ENCODE assay signal across 2 cellular contexts in the genomic region with DNA sequence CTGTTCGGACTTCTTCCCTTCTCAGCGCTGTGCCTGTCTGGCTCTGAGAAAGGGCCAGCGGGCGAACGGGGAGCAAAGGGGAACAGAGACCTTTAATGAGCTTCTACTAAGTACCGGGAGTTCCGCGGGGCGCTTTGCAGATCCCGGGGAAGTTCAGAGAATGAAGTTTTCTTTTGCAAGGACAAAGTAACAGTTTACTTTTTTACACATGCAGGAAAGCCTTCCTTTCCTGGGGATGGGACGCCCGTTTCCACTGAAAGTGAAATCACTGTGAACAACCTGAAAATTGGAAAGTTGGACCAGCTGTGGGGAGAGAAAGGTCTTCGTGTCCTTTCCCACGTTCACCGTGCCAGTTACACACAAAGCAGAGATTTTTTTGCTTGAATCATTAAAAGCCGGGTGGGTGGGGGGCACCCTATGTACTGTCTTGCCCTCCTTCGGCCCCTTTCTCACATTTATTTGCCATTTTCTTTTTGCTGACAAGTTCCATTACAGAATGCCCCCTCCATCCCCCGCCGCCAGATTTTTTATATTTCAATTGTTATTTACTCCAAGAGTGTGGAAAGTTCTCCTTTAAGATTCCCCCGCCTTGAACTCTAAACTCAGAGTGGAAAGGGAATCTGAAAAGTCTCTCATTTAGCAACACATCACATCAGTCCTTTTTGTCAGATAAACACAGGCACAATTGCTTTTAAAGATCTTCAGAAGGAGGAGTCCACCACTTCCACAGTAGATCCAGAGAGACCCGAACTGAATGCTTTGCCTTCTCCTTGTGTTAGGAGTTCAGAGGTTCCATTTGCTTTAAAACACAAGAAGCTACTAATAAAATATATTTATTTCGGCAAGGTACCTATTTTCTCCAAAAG.
TF ChIP-seq lines count a peak whose summit lies in the region.

No MANE protein-coding gene starts in this region.

TF ChIP-seq in IMR-90, 13 proteins besides CTCF, POLR2A, EP300 and RAD21:
- TF ChIP-seq, protein P1, sequence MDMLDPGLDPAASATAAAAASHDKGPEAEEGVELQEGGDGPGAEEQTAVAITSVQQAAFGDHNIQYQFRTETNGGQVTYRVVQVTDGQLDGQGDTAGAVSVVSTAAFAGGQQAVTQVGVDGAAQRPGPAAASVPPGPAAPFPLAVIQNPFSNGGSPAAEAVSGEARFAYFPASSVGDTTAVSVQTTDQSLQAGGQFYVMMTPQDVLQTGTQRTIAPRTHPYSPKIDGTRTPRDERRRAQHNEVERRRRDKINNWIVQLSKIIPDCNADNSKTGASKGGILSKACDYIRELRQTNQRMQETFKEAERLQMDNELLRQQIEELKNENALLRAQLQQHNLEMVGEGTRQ (IDR thresholded peaks at IDR 0.05; ENCODE audit: low read depth, low read length), result no peak
- TF ChIP-seq RCOR1 (IDR thresholded peaks at IDR 0.05; ENCODE audit: insufficient replicate concordance, low read length), result no peak
- TF ChIP-seq MXI1 (IDR thresholded peaks at IDR 0.05; ENCODE audit: borderline replicate concordance, low read depth, low read length), result no peak
- no peak for TF ChIP-seq BHLHE40 (IDR thresholded peaks at IDR 0.05; ENCODE audit: low read depth, low read length)
- no peak for TF ChIP-seq MAFK (IDR thresholded peaks at IDR 0.05; ENCODE audit: low read depth, low read length)

TF ChIP-seq in liver, 16 proteins besides CTCF, POLR2A, EP300 and RAD21 (continued from another document):
- TF ChIP-seq HNF4G (IDR thresholded peaks at IDR 0.05) (no peak), EGR1 (IDR thresholded peaks at IDR 0.05; ENCODE audit: low read depth in 2 of 2) (no peak), TAF1 (conservative IDR thresholded peaks at IDR 0.05) (peak; percentile 14)
- TF ChIP-seq, protein P2, sequence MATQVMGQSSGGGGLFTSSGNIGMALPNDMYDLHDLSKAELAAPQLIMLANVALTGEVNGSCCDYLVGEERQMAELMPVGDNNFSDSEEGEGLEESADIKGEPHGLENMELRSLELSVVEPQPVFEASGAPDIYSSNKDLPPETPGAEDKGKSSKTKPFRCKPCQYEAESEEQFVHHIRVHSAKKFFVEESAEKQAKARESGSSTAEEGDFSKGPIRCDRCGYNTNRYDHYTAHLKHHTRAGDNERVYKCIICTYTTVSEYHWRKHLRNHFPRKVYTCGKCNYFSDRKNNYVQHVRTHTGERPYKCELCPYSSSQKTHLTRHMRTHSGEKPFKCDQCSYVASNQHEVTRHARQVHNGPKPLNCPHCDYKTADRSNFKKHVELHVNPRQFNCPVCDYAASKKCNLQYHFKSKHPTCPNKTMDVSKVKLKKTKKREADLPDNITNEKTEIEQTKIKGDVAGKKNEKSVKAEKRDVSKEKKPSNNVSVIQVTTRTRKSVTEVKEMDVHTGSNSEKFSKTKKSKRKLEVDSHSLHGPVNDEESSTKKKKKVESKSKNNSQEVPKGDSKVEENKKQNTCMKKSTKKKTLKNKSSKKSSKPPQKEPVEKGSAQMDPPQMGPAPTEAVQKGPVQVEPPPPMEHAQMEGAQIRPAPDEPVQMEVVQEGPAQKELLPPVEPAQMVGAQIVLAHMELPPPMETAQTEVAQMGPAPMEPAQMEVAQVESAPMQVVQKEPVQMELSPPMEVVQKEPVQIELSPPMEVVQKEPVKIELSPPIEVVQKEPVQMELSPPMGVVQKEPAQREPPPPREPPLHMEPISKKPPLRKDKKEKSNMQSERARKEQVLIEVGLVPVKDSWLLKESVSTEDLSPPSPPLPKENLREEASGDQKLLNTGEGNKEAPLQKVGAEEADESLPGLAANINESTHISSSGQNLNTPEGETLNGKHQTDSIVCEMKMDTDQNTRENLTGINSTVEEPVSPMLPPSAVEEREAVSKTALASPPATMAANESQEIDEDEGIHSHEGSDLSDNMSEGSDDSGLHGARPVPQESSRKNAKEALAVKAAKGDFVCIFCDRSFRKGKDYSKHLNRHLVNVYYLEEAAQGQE (IDR thresholded peaks at IDR 0.05), result no peak
